11 cellular contexts compared by ENCODE assay signal in the genomic region with DNA sequence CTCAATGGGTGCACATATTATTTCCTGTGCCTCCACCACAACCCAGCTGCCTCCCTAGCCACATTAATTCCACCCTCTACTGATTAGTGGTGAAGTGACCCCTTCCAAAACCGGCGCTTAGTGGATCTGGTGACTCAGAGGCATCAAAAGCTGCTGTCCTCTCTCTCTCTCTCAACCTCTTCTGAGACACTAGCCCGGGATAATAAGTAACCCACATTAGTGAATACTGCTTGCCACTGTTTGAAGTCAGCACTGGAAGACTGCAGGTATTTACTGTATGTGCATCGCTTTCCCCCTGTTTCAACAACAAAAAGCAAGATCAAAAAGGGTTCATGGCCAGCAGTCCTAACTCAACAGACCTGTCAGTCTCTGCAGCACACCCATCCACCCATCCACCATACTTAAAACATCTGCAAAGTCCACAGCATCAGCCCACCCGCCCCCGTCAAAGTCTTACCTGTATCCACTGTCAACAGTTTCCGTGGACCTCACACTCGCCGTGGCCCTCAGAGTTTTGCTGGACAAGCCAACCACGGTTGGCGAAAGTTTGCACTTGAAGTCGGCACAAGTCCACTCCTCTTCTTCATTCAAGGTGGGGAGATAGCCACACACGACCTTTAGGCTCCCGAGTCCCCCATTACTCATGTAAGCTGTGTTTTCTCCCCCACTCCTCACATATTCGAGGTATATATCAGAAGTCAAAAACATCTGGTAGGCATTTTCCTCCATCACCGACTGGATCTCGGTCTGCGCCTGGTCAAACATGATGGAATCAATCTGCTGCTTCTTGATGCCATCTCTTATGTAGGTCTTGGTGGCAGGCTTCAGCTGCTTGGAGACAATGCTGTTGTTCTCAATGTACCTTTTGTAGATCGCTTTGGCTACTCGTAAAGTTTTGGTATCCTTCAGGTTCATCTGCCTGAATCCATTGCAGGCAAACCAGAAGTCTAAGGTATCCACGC. TPM values are rescaled to one million over a fixed set of nuclear protein-coding genes. Genes with fewer than 3 reads are reported as not detected.
DNase-seq lines count a peak whose midpoint lies in the region; ATAC-seq and TF ChIP-seq lines count a peak whose summit lies in the region.
"Had no signal": no experiment of that assay in that cellular context is flagged by ENCODE, and none has a peak within 500 bp of the region (broad histone marks: within the 10 kb centered on the region; RNA-seq: fewer than 3 reads in every experiment).

No MANE protein-coding gene starts in this region.

- no peak overlapping the region for H3K4me3 ChIP-seq in CD8-positive, alpha-beta T cell (ENCODE audit: low read depth, low read length)
- H3K4me3 ChIP-seq in cardiac fibroblast (replicated peaks in 1 of 2; ENCODE audit: low read depth in 2 of 2, low read length in 2 of 2), result peak overlapping the region in 1 of 2 donors; percentile 76
- peak overlapping the region; percentile 70 for H3K4me3 ChIP-seq in naive thymus-derived CD4-positive, alpha-beta T cell (ENCODE audit: low read length)

- no peak for TF ChIP-seq CTCF in CD8-positive, alpha-beta T cell (IDR thresholded peaks at IDR 0.05)
- TF ChIP-seq CTCF in cardiac fibroblast (IDR thresholded peaks at IDR 0.05; ENCODE audit: low read depth, low read length), result no peak

- no peak overlapping the region for H3K4me3 Mint-ChIP-seq in CD8-positive, alpha-beta T cell
- no peak overlapping the region for H3K4me3 Mint-ChIP-seq in naive thymus-derived CD4-positive, alpha-beta T cell

- peaks cover 42% of the 10 kb centered on the region for H3K4me1 ChIP-seq in CD8-positive, alpha-beta T cell (ENCODE audit: insufficient read depth, low read length)
- H3K4me1 ChIP-seq in naive thymus-derived CD4-positive, alpha-beta T cell (ENCODE audit: control insufficient read depth in 2 of 2, insufficient read depth in 2 of 2, low read length in 2 of 2), result peaks cover 23 to 27% of the 10 kb centered on the region in 2 donors

- H3K27ac ChIP-seq in CD8-positive, alpha-beta T cell (ENCODE audit: low read depth, low read length), result no peak overlapping the region
- H3K27ac ChIP-seq in naive thymus-derived CD4-positive, alpha-beta T cell (ENCODE audit: low read depth, low read length), result no peak overlapping the region

- peaks cover 8% of the 10 kb centered on the region for H3K36me3 Mint-ChIP-seq in CD8-positive, alpha-beta T cell
- peaks cover 0 to 12% (median 4%) of the 10 kb centered on the region in 5 donors for H3K36me3 Mint-ChIP-seq in naive thymus-derived CD4-positive, alpha-beta T cell

- peak in 5 of 7 experiments; percentile 12 to 54 (median 44) for DNase-seq in CD8-positive, alpha-beta T cell
- DNase-seq in LHCN-M2 (ENCODE audit: low read depth) (peak; percentile 67), cardiac fibroblast (ENCODE audit: low read depth in 2 of 2) (peak; percentile 38 to 59), NCI-H510A treated with DMSO at 0.1 percent for 48 hours (lab: John Stamatoyannopoulos, UW) (no peak), left lobe of liver (ENCODE audit: low spot score) (no peak)
- peak in 4 of 9 donors; percentile 27 to 57 (median 46) for DNase-seq in naive thymus-derived CD4-positive, alpha-beta T cell
- DNase-seq: heart right ventricle; NCI-H2029 treated with DMSO at 0.1 percent for 48 hours; stimulated activated CD4-positive, alpha-beta T cell treated with anti-CD3 and anti-CD28 coated beads, Interleukin-4, amount 100 ng/mL, for 1 hour had no signal

- peaks cover 21% of the 10 kb centered on the region for H3K4me1 Mint-ChIP-seq in CD8-positive, alpha-beta T cell (ENCODE audit: low read depth)
- H3K4me1 Mint-ChIP-seq in naive thymus-derived CD4-positive, alpha-beta T cell, result peaks cover 9 to 27% (median 22%) of the 10 kb centered on the region in 7 donors

- H3K27me3 Mint-ChIP-seq in CD8-positive, alpha-beta T cell (ENCODE audit: low read depth), result no peaks in the 10 kb centered on the region
- H3K27me3 Mint-ChIP-seq in naive thymus-derived CD4-positive, alpha-beta T cell, result peaks cover 0 to 21% (median 0%) of the 10 kb centered on the region in 5 donors

- no peaks in the 10 kb centered on the region for H3K9me3 ChIP-seq in CD8-positive, alpha-beta T cell (ENCODE audit: low read length)
- no peaks in the 10 kb centered on the region for H3K9me3 ChIP-seq in naive thymus-derived CD4-positive, alpha-beta T cell (ENCODE audit: control insufficient read depth in 2 of 3, low read length in 3 of 3)
- H3K9me3 ChIP-seq: heart right ventricle had no signal

- H3K27me3 ChIP-seq in CD8-positive, alpha-beta T cell (ENCODE audit: insufficient read depth, low read length), result no peaks in the 10 kb centered on the region
- no peaks in the 10 kb centered on the region for H3K27me3 ChIP-seq in naive thymus-derived CD4-positive, alpha-beta T cell (ENCODE audit: control insufficient read depth in 2 of 2, insufficient read depth in 2 of 2, low read length in 2 of 2)

- H3K36me3 ChIP-seq in CD8-positive, alpha-beta T cell (ENCODE audit: insufficient read depth, low read length), result no peaks in the 10 kb centered on the region
- H3K36me3 ChIP-seq in naive thymus-derived CD4-positive, alpha-beta T cell (ENCODE audit: control insufficient read depth in 2 of 3, insufficient read depth in 3 of 3, low read length in 3 of 3), result peaks cover 0 to 10% (median 0%) of the 10 kb centered on the region in 3 experiments

- no peak overlapping the region for H3K27ac Mint-ChIP-seq in CD8-positive, alpha-beta T cell
- no peak overlapping the region for H3K27ac Mint-ChIP-seq in naive thymus-derived CD4-positive, alpha-beta T cell

- CTCF ChIA-PET in CD8-positive, alpha-beta T cell (lab: Charles Lee), result interaction anchor here (0.9 to 2.9 kb wide), 12 partner anchors 13 to 263 kb away, joined by 3 to 32 read pairs (median 4); no protein-coding TSS in a partner anchor
- CTCF ChIA-PET in naive thymus-derived CD4-positive, alpha-beta T cell (lab: Charles Lee), result interaction anchor here (0.6 to 2.6 kb wide), 7 partner anchors 14 to 263 kb away, joined by 3 to 6 read pairs (median 3); no protein-coding TSS in a partner anchor

- H3K9me3 Mint-ChIP-seq in CD8-positive, alpha-beta T cell, result no peaks in the 10 kb centered on the region
- no peaks in the 10 kb centered on the region for H3K9me3 Mint-ChIP-seq in naive thymus-derived CD4-positive, alpha-beta T cell

- POLR2A ChIA-PET in CD8-positive, alpha-beta T cell (lab: Charles Lee), result interaction anchor here (0.6 kb wide), 2 partner anchors 17 to 36 kb away, joined by 3 to 7 read pairs; no protein-coding TSS in a partner anchor
- POLR2A ChIA-PET in naive thymus-derived CD4-positive, alpha-beta T cell (lab: Charles Lee), result interaction anchor here (0.8 to 2.6 kb wide), 9 partner anchors 14 to 193 kb away, joined by 3 to 10 read pairs (median 3); no protein-coding TSS in a partner anchor

- no peak for TF ChIP-seq POLR2A in GM18505 (IDR thresholded peaks at IDR 0.05; ENCODE audit: borderline replicate concordance, extremely low read depth, insufficient read depth, insufficient read length)

- intact Hi-C loops in CD8-positive, alpha-beta T cell (cut with DNase I, micrococcal nuclease), result loop anchor here (2.0 to 10.0 kb wide), 6 partner anchors 35 to 325 kb away; no protein-coding TSS in a partner anchor
- intact Hi-C loops in naive thymus-derived CD4-positive, alpha-beta T cell (cut with micrococcal nuclease), result loop anchor here (2.0 to 10.0 kb wide), 8 partner anchors 35 to 607 kb away; no protein-coding TSS in a partner anchor

- no peak for ATAC-seq in CD8-positive, alpha-beta T cell
- no peak for ATAC-seq in naive thymus-derived CD4-positive, alpha-beta T cell
- ATAC-seq in HG03159 (IDR thresholded peaks at IDR 0.05; ENCODE audit: unreplicated experiment) (no peak), GM18505 (IDR thresholded peaks at IDR 0.05; ENCODE audit: unreplicated experiment) (no peak), left lobe of liver (no peak)
- ATAC-seq: heart right ventricle had no signal

RNA-seq across cellular contexts. Expression of a gene that starts 3.8 kb away (rescaled TPM):
- total RNA-seq in CD8-positive, alpha-beta T cell, result 10 to 100 TPM; 15.8 to 20.9 TPM
- total RNA-seq in LHCN-M2 (2014; rRNA removed), result 1.3 and 1.4 TPM in 2 replicates
- polyA plus RNA-seq in LHCN-M2 (2012), result 1.2 TPM
- 10 to 100 TPM in 4 of 5 experiments, 1 to 10 TPM in 1; 7.4 to 63.4 (median 39.5) TPM for total RNA-seq in naive thymus-derived CD4-positive, alpha-beta T cell
- polyA plus RNA-seq in naive thymus-derived CD4-positive, alpha-beta T cell, result 10 to 100 TPM; 10.5 to 16.2 TPM
- total RNA-seq in left lobe of liver, result 3.6 TPM

Comparison
In these comparisons a context has a peak if more than half of its experiments do, and no peak if none do; other contexts are left out.
1. DNase-seq: peak in CD8-positive, alpha-beta T cell (5 of 7), LHCN-M2 (single experiment) and cardiac fibroblast (2 of 2); none in NCI-H510A treated with DMSO at 0.1 percent for 48 hours (single experiment) and left lobe of liver (single experiment).